ENCODE assay signal across 9 cellular contexts in the genomic region with DNA sequence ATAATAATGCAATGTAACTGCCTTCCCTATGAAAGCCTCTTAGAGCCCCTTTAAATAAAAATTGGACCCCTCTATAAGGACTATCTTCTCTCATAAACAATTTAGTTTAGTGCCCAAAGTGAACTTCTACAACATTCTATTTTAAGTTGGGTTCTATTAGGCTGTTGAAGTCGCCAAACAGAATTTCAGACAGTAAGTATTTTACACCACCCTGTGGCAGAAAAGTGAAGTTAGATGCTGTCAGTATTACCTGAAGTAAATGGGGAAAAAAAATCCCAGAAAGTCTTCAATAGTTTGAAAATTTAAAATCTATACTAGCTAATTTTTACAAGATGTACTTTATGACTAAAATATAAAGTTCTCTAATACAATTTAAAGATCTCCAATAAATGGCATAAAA. TPM values are rescaled to one million over a fixed set of nuclear protein-coding genes. Genes with fewer than 3 reads are reported as not detected.
DNase-seq lines count a peak whose midpoint lies in the region; ATAC-seq and TF ChIP-seq lines count a peak whose summit lies in the region.
"Had no signal": no experiment of that assay in that cellular context is flagged by ENCODE, and none has a peak within 500 bp of the region (broad histone marks: within the 10 kb centered on the region; RNA-seq: fewer than 3 reads in every experiment).

No MANE protein-coding gene starts in this region.

- DNase-seq in SIG-M5 treated with dmso at 0.1 percent for 504 hours (lab: John Stamatoyannopoulos, UW; ENCODE audit: unreplicated experiment) (peak; percentile 4), SIG-M5 (lab: John Stamatoyannopoulos, UW) (no peak), OCI-M1 (lab: John Stamatoyannopoulos, UW) (peak; percentile 36), fibroblast of the conjunctiva (ENCODE audit: low read depth) (peak; percentile 3), superior temporal gyrus (ENCODE audit: extremely low spot score) (peak; percentile 48), NCI-H2171 treated with DMSO at 0.1 percent for 48 hours (lab: John Stamatoyannopoulos, UW) (no peak), glutamatergic neuron (no peak)
- DNase-seq: CD4-positive, CD25-positive, alpha-beta regulatory T cell had no signal

- ATAC-seq in GM18502 (IDR thresholded peaks at IDR 0.05; ENCODE audit: poor library complexity, unreplicated experiment): no peak

- TF ChIP-seq CTCF in glutamatergic neuron (IDR thresholded peaks at IDR 0.05; ENCODE audit: partially characterized antibody, unreplicated experiment): no peak

- no peak overlapping the region for H3K27ac Mint-ChIP-seq in glutamatergic neuron (ENCODE audit: unreplicated experiment)

- H3K27me3 Mint-ChIP-seq in glutamatergic neuron (ENCODE audit: unreplicated experiment): no peaks in the 10 kb centered on the region
- H3K27me3 Mint-ChIP-seq: CD4-positive, CD25-positive, alpha-beta regulatory T cell had no signal

- no peaks in the 10 kb centered on the region for H3K36me3 Mint-ChIP-seq in glutamatergic neuron (ENCODE audit: unreplicated experiment)

- no peaks in the 10 kb centered on the region for H3K4me1 Mint-ChIP-seq in glutamatergic neuron (ENCODE audit: low read depth, unreplicated experiment)

- H3K9me3 Mint-ChIP-seq in glutamatergic neuron (ENCODE audit: unreplicated experiment): no peaks in the 10 kb centered on the region
- H3K9me3 Mint-ChIP-seq: CD4-positive, CD25-positive, alpha-beta regulatory T cell had no signal

- H3K4me3 Mint-ChIP-seq in glutamatergic neuron (ENCODE audit: unreplicated experiment): no peak overlapping the region
- H3K4me3 Mint-ChIP-seq: CD4-positive, CD25-positive, alpha-beta regulatory T cell had no signal

RNA-seq across cellular contexts. Expression of gene CAAP1, which starts 29.5 kb away (rescaled TPM):
- total RNA-seq in glutamatergic neuron (ENCODE audit: unreplicated experiment): 14.3 TPM

Comparison
In these comparisons a context has a peak if more than half of its experiments do, and no peak if none do; other contexts are left out.
1. DNase-seq: peak in SIG-M5 treated with dmso at 0.1 percent for 504 hours (single experiment), OCI-M1 (single experiment), fibroblast of the conjunctiva (single experiment) and superior temporal gyrus (single experiment); none in SIG-M5 (single experiment), NCI-H2171 treated with DMSO at 0.1 percent for 48 hours (single experiment) and glutamatergic neuron (single experiment).